In genomic region chr3:39907981-39908380, GRCh38 we compare ENCODE assay signal across 14 cellular contexts.
A peak's percentile ranks its signal among the peaks of the same experiment; 100 is the strongest.
DNase-seq lines count a peak whose midpoint lies in the region; ATAC-seq and TF ChIP-seq lines count a peak whose summit lies in the region.
"Had no signal": no experiment of that assay in that cellular context is flagged by ENCODE, and none has a peak within 500 bp of the region (broad histone marks: within the 10 kb centered on the region; RNA-seq: fewer than 3 reads in every experiment).

No MANE protein-coding gene starts in this region.

- H2AFZ ChIP-seq in H9 (ENCODE audit: low read length), result no peak overlapping the region

- TF ChIP-seq CTCF in H9 (conservative IDR thresholded peaks at IDR 0.05), result no peak
- no peak for TF ChIP-seq CTCF in Peyer's patch (IDR thresholded peaks at IDR 0.05)
- no peak for TF ChIP-seq CTCF in gastroesophageal sphincter (IDR thresholded peaks at IDR 0.05)

- no peaks in the 10 kb centered on the region for H4K20me1 ChIP-seq in H9 (ENCODE audit: control insufficient read depth, insufficient read depth, insufficient read length)

- no peak overlapping the region for H3K9ac ChIP-seq in H9 (ENCODE audit: extremely low read depth, insufficient read length, low read length)

- no peak overlapping the region for H2BK5ac ChIP-seq in H9 (ENCODE audit: insufficient read length, low read length)

- H3K4me2 ChIP-seq in H9 (ENCODE audit: insufficient read depth, insufficient read length, low read length), result no peak overlapping the region

- H3K4me3 ChIP-seq in Peyer's patch, result no peak overlapping the region
- no peak overlapping the region for H3K4me3 ChIP-seq in gastroesophageal sphincter

- no peak overlapping the region for H2BK15ac ChIP-seq in H9 (ENCODE audit: low read depth, low read length)

- no peaks in the 10 kb centered on the region for H3K9me3 ChIP-seq in H9 (ENCODE audit: control insufficient read depth, low read depth, low read length)
- no peaks in the 10 kb centered on the region for H3K9me3 ChIP-seq in Peyer's patch
- no peaks in the 10 kb centered on the region for H3K9me3 ChIP-seq in gastroesophageal sphincter

- H4K8ac ChIP-seq in H9 (replicated peaks; ENCODE audit: insufficient read length, low read depth, low read length), result no peak overlapping the region

- no peak overlapping the region for H3K56ac ChIP-seq in H9 (ENCODE audit: insufficient read length, low read depth, low read length)

- H3K4me3 Mint-ChIP-seq in H9, result no peak overlapping the region; a peak in 1 of 5 replicates
- H3K4me3 Mint-ChIP-seq in activated CD4-positive, alpha-beta memory T cell treated with anti-CD3 and anti-CD28 coated beads, Interleukin-2, amount 10 ng/mL, durations not matched to agents 7 days and 5 days, result no peak overlapping the region
- H3K4me3 Mint-ChIP-seq: activated naive CD8-positive, alpha-beta T cell treated with anti-CD3 and anti-CD28 coated beads, Interleukin-2, amount 50 U/mL, for 24 hours; CD4-positive, alpha-beta T cell; natural killer cell; T-helper 17 cell had no signal

- H2BK120ac ChIP-seq in H9 (ENCODE audit: low read depth, low read length, poor library complexity, severe bottlenecking), result no peak overlapping the region

- H3K27me3 ChIP-seq in H9 (ENCODE audit: insufficient read depth, low read length), result no peaks in the 10 kb centered on the region
- no peaks in the 10 kb centered on the region for H3K27me3 ChIP-seq in Peyer's patch
- no peaks in the 10 kb centered on the region for H3K27me3 ChIP-seq in gastroesophageal sphincter

- POLR2A ChIA-PET in activated CD4-positive, alpha-beta memory T cell treated with anti-CD3 and anti-CD28 coated beads, Interleukin-2, amount 10 ng/mL, durations not matched to agents 7 days and 5 days (lab: Charles Lee), result no interaction called here

- H3K36me3 Mint-ChIP-seq in H9 (ENCODE audit: insufficient read depth in 1 of 3, low read depth in 3 of 3), result no peaks in the 10 kb centered on the region
- H3K36me3 Mint-ChIP-seq in activated CD4-positive, alpha-beta memory T cell treated with anti-CD3 and anti-CD28 coated beads, Interleukin-2, amount 10 ng/mL, durations not matched to agents 7 days and 5 days (ENCODE audit: low read depth), result no peaks in the 10 kb centered on the region
- H3K36me3 Mint-ChIP-seq: natural killer cell had no signal

- CTCF ChIA-PET in activated CD4-positive, alpha-beta memory T cell treated with anti-CD3 and anti-CD28 coated beads, Interleukin-2, amount 10 ng/mL, durations not matched to agents 7 days and 5 days (lab: Charles Lee), result no interaction called here

- H4K5ac ChIP-seq in H9 (ENCODE audit: insufficient read length, low read depth, low read length), result no peak overlapping the region

- H3K4me1 Mint-ChIP-seq in H9, result peaks cover 11 to 13% of the 10 kb centered on the region in 2 experiments
- no peaks in the 10 kb centered on the region for H3K4me1 Mint-ChIP-seq in activated CD4-positive, alpha-beta memory T cell treated with anti-CD3 and anti-CD28 coated beads, Interleukin-2, amount 10 ng/mL, durations not matched to agents 7 days and 5 days
- H3K4me1 Mint-ChIP-seq: activated naive CD8-positive, alpha-beta T cell treated with anti-CD3 and anti-CD28 coated beads, Interleukin-2, amount 50 U/mL, for 24 hours; natural killer cell; T-helper 17 cell had no signal

- H3K4me1 ChIP-seq in H9 (ENCODE audit: insufficient read depth, low read length) (no peaks in the 10 kb centered on the region), Peyer's patch (no peaks in the 10 kb centered on the region), gastroesophageal sphincter (peaks cover 0 to 10% (median 0%) of the 10 kb centered on the region in 3 donors)

- H3K18ac ChIP-seq in H9 (ENCODE audit: insufficient read length, low read depth, low read length), result no peak overlapping the region

- H3K36me3 ChIP-seq in Peyer's patch, result no peaks in the 10 kb centered on the region
- no peaks in the 10 kb centered on the region for H3K36me3 ChIP-seq in gastroesophageal sphincter

- H3K9me3 Mint-ChIP-seq in H9, result no peaks in the 10 kb centered on the region
- H3K9me3 Mint-ChIP-seq in activated CD4-positive, alpha-beta memory T cell treated with anti-CD3 and anti-CD28 coated beads, Interleukin-2, amount 10 ng/mL, durations not matched to agents 7 days and 5 days, result no peaks in the 10 kb centered on the region
- H3K9me3 Mint-ChIP-seq: activated naive CD8-positive, alpha-beta T cell treated with anti-CD3 and anti-CD28 coated beads, Interleukin-2, amount 50 U/mL, for 24 hours; CD4-positive, alpha-beta T cell; natural killer cell had no signal

- no peak overlapping the region for H2AK5ac ChIP-seq in H9 (ENCODE audit: insufficient read length, low read length)

- no peak overlapping the region for H3T11ph ChIP-seq in H9 (ENCODE audit: low read length)

- peak; percentile 48 for ATAC-seq in gastroesophageal sphincter
- ATAC-seq: activated naive CD8-positive, alpha-beta T cell treated with anti-CD3 and anti-CD28 coated beads, Interleukin-2, amount 50 U/mL, for 24 hours; natural killer cell; T-helper 17 cell had no signal

- H3K79me2 ChIP-seq in H9 (ENCODE audit: insufficient read depth, low read length), result no peaks in the 10 kb centered on the region

- no peak for DNase-seq in H9
- DNase-seq in Peyer's patch, result peak in 2 of 3 donors; percentile 55 to 60
- peak; percentile 74 for DNase-seq in pulmonary artery endothelial cell (ENCODE audit: low read depth, low spot score)
- no peak for DNase-seq in SW 1271 (lab: John Stamatoyannopoulos, UW)
- DNase-seq in activated CD4-positive, alpha-beta memory T cell treated with anti-CD3 and anti-CD28 coated beads, Interleukin-2, amount 10 ng/mL, durations not matched to agents 7 days and 5 days, result no peak
- no peak for DNase-seq in NCI-H1436 (lab: John Stamatoyannopoulos, UW)
- no peak for DNase-seq in NCI-H524 (lab: John Stamatoyannopoulos, UW)
- DNase-seq: activated CD8-positive, alpha-beta memory T cell treated with anti-CD3 and anti-CD28 coated beads for 24 hours; activated naive CD8-positive, alpha-beta T cell treated with anti-CD3 and anti-CD28 coated beads, Interleukin-2, amount 50 U/mL, for 24 hours; CD4-positive, alpha-beta T cell; effector memory CD4-positive, alpha-beta T cell; natural killer cell; T-helper 17 cell had no signal

- H3K14ac ChIP-seq in H9 (ENCODE audit: insufficient read depth, low read length), result peak overlapping the region; percentile 52; the same call in 1 of the 2 replicates

- no peak overlapping the region for H2BK12ac ChIP-seq in H9 (ENCODE audit: insufficient read length, low read depth, low read length)

- no peaks in the 10 kb centered on the region for H3K79me1 ChIP-seq in H9 (ENCODE audit: insufficient read depth, low read depth, low read length, poor library complexity, severe bottlenecking)

- H3K27ac Mint-ChIP-seq in H9, result no peak overlapping the region
- H3K27ac Mint-ChIP-seq in activated CD4-positive, alpha-beta memory T cell treated with anti-CD3 and anti-CD28 coated beads, Interleukin-2, amount 10 ng/mL, durations not matched to agents 7 days and 5 days, result no peak overlapping the region
- H3K27ac Mint-ChIP-seq: activated naive CD8-positive, alpha-beta T cell treated with anti-CD3 and anti-CD28 coated beads, Interleukin-2, amount 50 U/mL, for 24 hours; CD4-positive, alpha-beta T cell; natural killer cell; T-helper 17 cell had no signal

- H3K23ac ChIP-seq in H9 (ENCODE audit: insufficient read length, low read depth, low read length), result no peak overlapping the region

- no peaks in the 10 kb centered on the region for H3K23me2 ChIP-seq in H9 (ENCODE audit: insufficient read length, low read depth, low read length, poor library complexity, severe bottlenecking)

- no peak overlapping the region for H2BK20ac ChIP-seq in H9 (ENCODE audit: low read depth, low read length, poor library complexity, severe bottlenecking)

- WGBS in H9 (ENCODE audit: extremely low coverage, insufficient read length, low lambda C conversion rate), result no CpG with 5 or more reads among the region's 4 CpGs
- WGBS in gastroesophageal sphincter (ENCODE audit: low coverage in 1 of 2), 2 donors, result 22 to 27% methylated on average over 3 to 4 of the region's 4 CpGs

- H3K27ac ChIP-seq in H9 (ENCODE audit: insufficient read length, low read depth, low read length) (no peak overlapping the region), Peyer's patch (peak overlapping the region in 1 of 4 donors; percentile 33), gastroesophageal sphincter (no peak overlapping the region)

- no peak for TF ChIP-seq EP300 in gastroesophageal sphincter (IDR thresholded peaks at IDR 0.05)

- no peak overlapping the region for H3K4ac ChIP-seq in H9 (ENCODE audit: low read depth, low read length)

- TF ChIP-seq POLR2A in Peyer's patch (IDR thresholded peaks at IDR 0.05) (no peak), gastroesophageal sphincter (IDR thresholded peaks at IDR 0.05) (no peak)

- H4K91ac ChIP-seq in H9 (ENCODE audit: insufficient read length, low read depth, low read length), result no peak overlapping the region

- H3K27me3 Mint-ChIP-seq in H9 (ENCODE audit: low read depth), result no peaks in the 10 kb centered on the region
- no peaks in the 10 kb centered on the region for H3K27me3 Mint-ChIP-seq in activated CD4-positive, alpha-beta memory T cell treated with anti-CD3 and anti-CD28 coated beads, Interleukin-2, amount 10 ng/mL, durations not matched to agents 7 days and 5 days
- H3K27me3 Mint-ChIP-seq: activated naive CD8-positive, alpha-beta T cell treated with anti-CD3 and anti-CD28 coated beads, Interleukin-2, amount 50 U/mL, for 24 hours; CD4-positive, alpha-beta T cell; T-helper 17 cell had no signal

Comparison
In these comparisons a context has a peak if more than half of its experiments do, and no peak if none do; other contexts are left out.
1. DNase-seq: peak in Peyer's patch (2 of 3) and pulmonary artery endothelial cell (single experiment); none in H9 (single experiment), SW 1271 (0 of 2), activated CD4-positive, alpha-beta memory T cell treated with anti-CD3 and anti-CD28 coated beads, Interleukin-2, amount 10 ng/mL, durations not matched to agents 7 days and 5 days (single experiment), NCI-H1436 (single experiment) and NCI-H524 (0 of 2).